Comparison of ENCODE assay signal across 9 cellular contexts in genomic region chr5:95718203-95718602, GRCh38. TPM values are rescaled to one million over a fixed set of nuclear protein-coding genes. Genes with fewer than 3 reads are reported as not detected.
DNase-seq lines count a peak whose midpoint lies in the region; ATAC-seq and TF ChIP-seq lines count a peak whose summit lies in the region.
"Had no signal": no experiment of that assay in that cellular context is flagged by ENCODE, and none has a peak within 500 bp of the region (broad histone marks: within the 10 kb centered on the region; RNA-seq: fewer than 3 reads in every experiment).

No MANE protein-coding gene starts in this region.

- no peaks in the 10 kb centered on the region for H3K36me3 Mint-ChIP-seq in effector memory CD8-positive, alpha-beta T cell (ENCODE audit: insufficient read depth)

- no peaks in the 10 kb centered on the region for H3K9me3 ChIP-seq in sigmoid colon

- in situ Hi-C loops in KBM-7 (cut with MboI; ENCODE audit: low pct_unique_long_range_greater_than_20kb, low sequenced_read_pairs) = no loop called here

- TF ChIP-seq POLR2A in sigmoid colon (IDR thresholded peaks at IDR 0.05) = no peak

- no peak overlapping the region for H3K27ac Mint-ChIP-seq in effector memory CD8-positive, alpha-beta T cell

- no peak overlapping the region for H3K4me3 ChIP-seq in sigmoid colon

- H3K27me3 Mint-ChIP-seq in effector memory CD8-positive, alpha-beta T cell = no peaks in the 10 kb centered on the region

- no peaks in the 10 kb centered on the region for H3K9me3 Mint-ChIP-seq in effector memory CD8-positive, alpha-beta T cell

- peaks cover 0 to 26% (median 10%) of the 10 kb centered on the region in 4 donors for H3K4me1 ChIP-seq in sigmoid colon

- no peak for TF ChIP-seq EP300 in sigmoid colon (IDR thresholded peaks at IDR 0.05)

- no peak for TF ChIP-seq CTCF in sigmoid colon (IDR thresholded peaks at IDR 0.05)
- TF ChIP-seq CTCF in omental fat pad (IDR thresholded peaks at IDR 0.05) = no peak

- no peaks in the 10 kb centered on the region for H3K36me3 ChIP-seq in sigmoid colon

- intact Hi-C loops in sigmoid colon (cut with DNase I) = no loop called here

- H3K27me3 ChIP-seq in sigmoid colon = no peaks in the 10 kb centered on the region

- 18 to 27% methylated on average over 2 of the region's 2 CpGs for WGBS in sigmoid colon, 2 donors

- peaks cover 0 to 10% of the 10 kb centered on the region in 2 donors for H3K4me1 Mint-ChIP-seq in effector memory CD8-positive, alpha-beta T cell (ENCODE audit: low read depth in 2 of 2)

- DNase-seq in KBM-7 (peak; percentile 96), sigmoid colon (no peak), omental fat pad (ENCODE audit: low spot score) (no peak), T1000 (lab: John Stamatoyannopoulos, UW) (no peak), mucosa of gallbladder (ENCODE audit: low spot score) (no peak)
- no peak for DNase-seq in effector memory CD8-positive, alpha-beta T cell

- no peak overlapping the region for H3K27ac ChIP-seq in sigmoid colon

- no peak overlapping the region for H3K4me3 Mint-ChIP-seq in effector memory CD8-positive, alpha-beta T cell

- ATAC-seq in GM18502 (IDR thresholded peaks at IDR 0.05; ENCODE audit: poor library complexity, unreplicated experiment) (peak; percentile 93), GM21529 (IDR thresholded peaks at IDR 0.05; ENCODE audit: unreplicated experiment) (peak; percentile 92), omental fat pad (ENCODE audit: low FRiP score) (no peak)
- peak; percentile 61 for ATAC-seq in effector memory CD8-positive, alpha-beta T cell (replicated peaks)

RNA-seq across cellular contexts. Expression of gene RHOBTB3, which starts 12.9 kb away (rescaled TPM):
- total RNA-seq in sigmoid colon (100 to 1,000 TPM in 2 of 4 donors, 10 to 100 TPM in 2; 75.6 to 151 (median 111) TPM), omental fat pad (100 to 1,000 TPM; 109 to 245 (median 183) TPM), mucosa of gallbladder (38.6 TPM)
- 10 to 100 TPM; 12.3 to 16.4 (median 15.0) TPM for polyA plus RNA-seq in sigmoid colon

RNA-seq across cellular contexts. Expression of gene SPATA9, which starts 35.4 kb away (rescaled TPM):
- 1 to 10 TPM in 1 of 4 donors, not detected in 3; 1.1 TPM for total RNA-seq in sigmoid colon
- under 1 TPM in 1 of 3 donors, not detected in 2; 0.36 TPM for polyA plus RNA-seq in sigmoid colon
- total RNA-seq in omental fat pad = 1 to 10 TPM in 2 of 4 donors, under 1 TPM in 2; 0.84 to 2.4 (median 1.4) TPM
- 0.20 TPM for total RNA-seq in mucosa of gallbladder
- total RNA-seq: kidney epithelial cell had no signal
